ENCODE assay signal across 11 cellular contexts in the genomic region with DNA sequence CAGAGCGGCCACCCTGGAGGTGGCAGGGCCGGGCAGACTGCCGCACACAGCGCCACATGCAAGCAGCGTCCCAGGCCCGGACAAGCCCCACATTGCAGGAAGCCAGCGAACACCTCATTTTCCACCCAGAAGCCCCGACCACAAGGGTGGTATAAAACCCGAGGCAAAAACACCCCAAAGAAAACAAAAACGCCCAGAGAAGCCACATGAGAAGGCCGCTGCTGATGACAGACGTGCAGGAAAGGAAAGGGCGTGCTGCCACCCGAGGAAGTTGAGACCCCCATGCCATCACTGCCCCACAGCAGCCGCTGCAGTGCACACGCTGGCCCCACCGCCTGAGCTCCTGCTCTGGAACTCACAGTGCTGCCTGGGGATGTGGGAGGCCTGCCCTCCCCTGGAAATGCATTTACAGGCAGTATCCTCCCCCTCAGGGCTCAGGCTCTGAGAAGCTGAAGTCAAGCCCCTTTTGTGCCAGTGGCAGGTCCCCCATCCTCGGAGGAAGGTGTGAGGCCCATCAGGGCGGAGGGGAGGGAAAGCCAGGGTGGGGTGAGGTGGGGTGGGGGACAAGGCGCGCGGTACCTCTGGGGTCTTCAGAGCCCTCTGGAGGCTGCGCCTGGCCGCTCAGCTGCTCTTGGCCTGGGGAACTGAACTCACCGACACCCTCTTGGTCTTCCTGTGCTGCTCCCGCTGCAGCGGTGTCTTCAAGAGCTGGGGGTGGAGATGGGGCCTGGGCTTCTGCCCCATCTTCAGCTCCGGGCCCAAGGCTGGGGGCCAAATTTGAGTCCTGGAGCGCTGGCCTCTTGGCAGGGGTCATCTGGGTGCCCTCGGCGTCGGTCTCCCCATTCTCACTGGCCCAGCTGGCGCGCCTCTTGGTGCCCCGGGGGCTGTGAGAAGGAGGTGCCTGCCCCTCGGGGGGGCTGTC.
DNase-seq lines count a peak whose midpoint lies in the region; ATAC-seq and TF ChIP-seq lines count a peak whose summit lies in the region.
"Had no signal": no experiment of that assay in that cellular context is flagged by ENCODE, and none has a peak within 500 bp of the region (broad histone marks: within the 10 kb centered on the region; RNA-seq: fewer than 3 reads in every experiment).

No MANE protein-coding gene starts in this region.

- no peaks in the 10 kb centered on the region for H3K9me3 Mint-ChIP-seq in activated naive CD8-positive, alpha-beta T cell treated with anti-CD3 and anti-CD28 coated beads, Interleukin-2, amount 50 U/mL, for 24 hours

- no peak overlapping the region for H3K4me3 ChIP-seq in DND-41 (ENCODE audit: low read depth in 1 of 2, low read length in 2 of 2)

- DNase-seq in DND-41: no peak
- peak; percentile 46 to 52 for DNase-seq in activated CD8-positive, alpha-beta memory T cell treated with anti-CD3 and anti-CD28 coated beads for 4 hours (ENCODE audit: low read depth in 2 of 2)
- peak; percentile 70 for DNase-seq in activated naive CD8-positive, alpha-beta T cell treated with anti-CD3 and anti-CD28 coated beads, Interleukin-2, amount 50 U/mL, for 24 hours
- peak; percentile 54 for DNase-seq in stimulated activated CD8-positive, alpha-beta memory T cell treated with anti-CD3 and anti-CD28 coated beads, Interleukin-12 subunit alpha, Interleukin-12 subunit beta, amount 100 ng/mL, for 4 hours (ENCODE audit: low read depth)
- DNase-seq in erythroblast (lab: John Stamatoyannopoulos, UW): no peak
- DNase-seq in left lobe of liver (ENCODE audit: low spot score): no peak
- DNase-seq: mammary epithelial cell had no signal

- no peaks in the 10 kb centered on the region for H3K9me3 ChIP-seq in DND-41 (ENCODE audit: insufficient read depth, low read length, severe bottlenecking)

- no peaks in the 10 kb centered on the region for H3K79me2 ChIP-seq in DND-41 (ENCODE audit: insufficient read depth, low read length)

- ATAC-seq in DND-41 (ENCODE audit: insufficient read depth, low read depth): 0 out of 3 replicates have a peak, but pooled peaks have one; percentile 23
- ATAC-seq in activated naive CD8-positive, alpha-beta T cell treated with anti-CD3 and anti-CD28 coated beads, Interleukin-2, amount 50 U/mL, for 24 hours: peak; percentile 88
- no peak for ATAC-seq in GM18873 (IDR thresholded peaks at IDR 0.05; ENCODE audit: low FRiP score, unreplicated experiment)
- ATAC-seq in GM18511 (IDR thresholded peaks at IDR 0.05; ENCODE audit: unreplicated experiment): no peak
- ATAC-seq in left lobe of liver: no peak

- TF ChIP-seq CTCF in DND-41 (IDR thresholded peaks at IDR 0.05; ENCODE audit: borderline replicate concordance, extremely low read depth, low read length, poor library complexity, severe bottlenecking): no peak

- no peak overlapping the region for H3K27ac ChIP-seq in DND-41 (ENCODE audit: low read length)
- H3K27ac ChIP-seq: RWPE1, VCaP had no signal

- no peak for TF ChIP-seq POLR2A in erythroblast (IDR thresholded peaks at IDR 0.05; ENCODE audit: low read length)

- peaks cover 41% of the 10 kb centered on the region for H3K36me3 Mint-ChIP-seq in activated naive CD8-positive, alpha-beta T cell treated with anti-CD3 and anti-CD28 coated beads, Interleukin-2, amount 50 U/mL, for 24 hours (ENCODE audit: low read depth)

- H3K4me3 Mint-ChIP-seq in activated naive CD8-positive, alpha-beta T cell treated with anti-CD3 and anti-CD28 coated beads, Interleukin-2, amount 50 U/mL, for 24 hours: peak overlapping the region; percentile 66

- H3K4me2 ChIP-seq in DND-41 (ENCODE audit: insufficient read depth, low read length): no peak overlapping the region

- H4K20me1 ChIP-seq in DND-41 (ENCODE audit: insufficient read depth, low read length): no peaks in the 10 kb centered on the region

- no peaks in the 10 kb centered on the region for H3K27me3 ChIP-seq in DND-41 (ENCODE audit: insufficient read depth, low read length, poor library complexity)

- no peaks in the 10 kb centered on the region for H3K4me1 ChIP-seq in DND-41 (ENCODE audit: insufficient read depth, low read length)

- H3K9ac ChIP-seq in DND-41 (ENCODE audit: low read depth, low read length): no peak overlapping the region

- H3K27ac Mint-ChIP-seq in activated naive CD8-positive, alpha-beta T cell treated with anti-CD3 and anti-CD28 coated beads, Interleukin-2, amount 50 U/mL, for 24 hours: peak overlapping the region; percentile 86

- no peak overlapping the region for H2AFZ ChIP-seq in DND-41 (ENCODE audit: low read depth, low read length)

- H3K27me3 Mint-ChIP-seq in activated naive CD8-positive, alpha-beta T cell treated with anti-CD3 and anti-CD28 coated beads, Interleukin-2, amount 50 U/mL, for 24 hours: no peaks in the 10 kb centered on the region

- peaks cover 83% of the 10 kb centered on the region for H3K36me3 ChIP-seq in DND-41 (ENCODE audit: insufficient read depth, low read length)

- H3K4me1 Mint-ChIP-seq in activated naive CD8-positive, alpha-beta T cell treated with anti-CD3 and anti-CD28 coated beads, Interleukin-2, amount 50 U/mL, for 24 hours: peaks cover 42% of the 10 kb centered on the region

Comparison
In these comparisons a context has a peak if more than half of its experiments do, and no peak if none do; other contexts are left out.
1. ATAC-seq: peak in DND-41 (single experiment) and activated naive CD8-positive, alpha-beta T cell treated with anti-CD3 and anti-CD28 coated beads, Interleukin-2, amount 50 U/mL, for 24 hours (single experiment); none in GM18873 (single experiment), GM18511 (single experiment) and left lobe of liver (single experiment).
2. DNase-seq: peak in activated CD8-positive, alpha-beta memory T cell treated with anti-CD3 and anti-CD28 coated beads for 4 hours (2 of 2), activated naive CD8-positive, alpha-beta T cell treated with anti-CD3 and anti-CD28 coated beads, Interleukin-2, amount 50 U/mL, for 24 hours (single experiment) and stimulated activated CD8-positive, alpha-beta memory T cell treated with anti-CD3 and anti-CD28 coated beads, Interleukin-12 subunit alpha, Interleukin-12 subunit beta, amount 100 ng/mL, for 4 hours (single experiment); none in DND-41 (single experiment), erythroblast (0 of 2) and left lobe of liver (single experiment).